ENCODE assay signal across 13 cellular contexts in genomic region chr10:43824934-43825333, GRCh38.
DNase-seq lines count a peak whose midpoint lies in the region; ATAC-seq and TF ChIP-seq lines count a peak whose summit lies in the region.
"Had no signal": no experiment of that assay in that cellular context is flagged by ENCODE, and none has a peak within 500 bp of the region (broad histone marks: within the 10 kb centered on the region; RNA-seq: fewer than 3 reads in every experiment).

No MANE protein-coding gene starts in this region.

- H3K4me3 ChIP-seq in esophagus (ENCODE audit: low read depth in 1 of 2, low read length in 2 of 2) (no peak overlapping the region), left lung (no peak overlapping the region), stomach (no peak overlapping the region), dorsolateral prefrontal cortex (no peak overlapping the region)

- H3K27me3 Mint-ChIP-seq in activated T-helper 17 cell treated with anti-CD3 and anti-CD28 coated beads, Interleukin-2, amount 50 U/mL, for 72 hours, result no peaks in the 10 kb centered on the region

- no peak for TF ChIP-seq POLR2A in stomach (IDR thresholded peaks at IDR 0.05)

- TF ChIP-seq EP300 in stomach (IDR thresholded peaks at IDR 0.05), result no peak

- H3K4me1 Mint-ChIP-seq in activated T-helper 17 cell treated with anti-CD3 and anti-CD28 coated beads, Interleukin-2, amount 50 U/mL, for 72 hours, result no peaks in the 10 kb centered on the region
- H3K4me1 Mint-ChIP-seq: natural killer cell had no signal

- no peaks in the 10 kb centered on the region for H3K9me3 Mint-ChIP-seq in activated T-helper 17 cell treated with anti-CD3 and anti-CD28 coated beads, Interleukin-2, amount 50 U/mL, for 72 hours
- H3K9me3 Mint-ChIP-seq: natural killer cell had no signal

- H3K36me3 ChIP-seq in esophagus (ENCODE audit: control insufficient read depth in 2 of 2, insufficient read depth in 2 of 2, low read length in 1 of 2) (no peaks in the 10 kb centered on the region), left lung (no peaks in the 10 kb centered on the region), stomach (no peaks in the 10 kb centered on the region)
- H3K36me3 ChIP-seq: BE2C had no signal

- H3K27ac ChIP-seq in esophagus (ENCODE audit: low read depth in 2 of 2, low read length in 1 of 2), result peak overlapping the region; percentile 41 to 54
- peak overlapping the region in 1 of 2 donors; percentile 50 for H3K27ac ChIP-seq in left lung
- H3K27ac ChIP-seq in stomach, result peak overlapping the region in 4 of 5 donors; percentile 52 to 77 (median 66)
- peak overlapping the region in 11 of 59 donors; percentile 5 to 60 (median 35) for H3K27ac ChIP-seq in dorsolateral prefrontal cortex

- H3K4me1 ChIP-seq in esophagus (ENCODE audit: control insufficient read depth in 2 of 2, insufficient read depth in 2 of 2, low read length in 1 of 2) (no peaks in the 10 kb centered on the region), left lung (no peaks in the 10 kb centered on the region), stomach (peaks cover 0 to 24% (median 14%) of the 10 kb centered on the region in 4 donors)

- WGBS in esophagus, 2 donors, result 63 to 72% methylated on average over 7 of the region's 7 CpGs
- WGBS in stomach, 5 donors, result 59 to 83% (median 76%) methylated on average over 7 of the region's 7 CpGs

- no peak overlapping the region for H3K27ac Mint-ChIP-seq in activated T-helper 17 cell treated with anti-CD3 and anti-CD28 coated beads, Interleukin-2, amount 50 U/mL, for 72 hours
- H3K27ac Mint-ChIP-seq: natural killer cell had no signal

- H3K36me3 Mint-ChIP-seq in activated T-helper 17 cell treated with anti-CD3 and anti-CD28 coated beads, Interleukin-2, amount 50 U/mL, for 72 hours (ENCODE audit: low read depth), result no peaks in the 10 kb centered on the region
- H3K36me3 Mint-ChIP-seq: natural killer cell had no signal

- no peak overlapping the region for H3K4me3 Mint-ChIP-seq in activated T-helper 17 cell treated with anti-CD3 and anti-CD28 coated beads, Interleukin-2, amount 50 U/mL, for 72 hours
- H3K4me3 Mint-ChIP-seq: natural killer cell had no signal

- no peaks in the 10 kb centered on the region for H3K9me3 ChIP-seq in esophagus (ENCODE audit: control insufficient read depth in 2 of 2, insufficient read depth in 1 of 2, low read depth in 1 of 2, low read length in 1 of 2)
- no peaks in the 10 kb centered on the region for H3K9me3 ChIP-seq in left lung
- no peaks in the 10 kb centered on the region for H3K9me3 ChIP-seq in stomach
- H3K9me3 ChIP-seq: BE2C had no signal

- no peak for TF ChIP-seq CTCF in left lung (IDR thresholded peaks at IDR 0.05)
- no peak for TF ChIP-seq CTCF in stomach (IDR thresholded peaks at IDR 0.05)
- no peak for TF ChIP-seq CTCF in dorsolateral prefrontal cortex (IDR thresholded peaks at IDR 0.05 in 54 of 56, conservative IDR thresholded peaks at IDR 0.05 in 2 of 56; ENCODE audit: low read depth in 1 of 56, partially characterized antibody in 56 of 56)

- ATAC-seq in left lung, result peak; percentile 80
- no peak for ATAC-seq in activated T-helper 17 cell treated with anti-CD3 and anti-CD28 coated beads, Interleukin-2, amount 50 U/mL, for 72 hours (replicated peaks)
- ATAC-seq: natural killer cell had no signal

- DNase-seq in GOT3 (lab: John Stamatoyannopoulos, UW), result peak; percentile 26
- DNase-seq in left lung, result no peak
- no peak for DNase-seq in stomach
- no peak for DNase-seq in dorsolateral prefrontal cortex
- DNase-seq in activated CD8-positive, alpha-beta memory T cell treated with anti-CD3 and anti-CD28 coated beads for 24 hours, result no peak
- no peak for DNase-seq in NCI-H82 treated with DMSO at 0.1 percent for 48 hours (lab: John Stamatoyannopoulos, UW; ENCODE audit: unreplicated experiment)
- DNase-seq: activated gamma-delta T cell; BE2C; natural killer cell; NCI-H1694; stimulated activated naive CD4-positive, alpha-beta T cell had no signal

- intact Hi-C loops in left lung (cut with DNase I), result no loop called here
- intact Hi-C loops in stomach (cut with DNase I; ENCODE audit: low total_unique reads), result no loop called here
- intact Hi-C loops in dorsolateral prefrontal cortex (cut with DNase I), result no loop called here

- H3K27me3 ChIP-seq in esophagus (ENCODE audit: control insufficient read depth in 1 of 2, insufficient read depth in 2 of 2, low read length in 2 of 2), result no peaks in the 10 kb centered on the region
- no peaks in the 10 kb centered on the region for H3K27me3 ChIP-seq in left lung
- H3K27me3 ChIP-seq in stomach, result no peaks in the 10 kb centered on the region
- peaks cover 0 to 2% (median 0%) of the 10 kb centered on the region in 45 donors for H3K27me3 ChIP-seq in dorsolateral prefrontal cortex
- H3K27me3 ChIP-seq: BE2C had no signal
